9 cellular contexts compared by ENCODE assay signal in genomic region chr3:140922634-140923033, GRCh38. TPM values are rescaled to one million over a fixed set of nuclear protein-coding genes. Genes with fewer than 3 reads are reported as not detected.
DNase-seq lines count a peak whose midpoint lies in the region; ATAC-seq, FAIRE-seq and TF ChIP-seq lines count a peak whose summit lies in the region.
"Had no signal": no experiment of that assay in that cellular context is flagged by ENCODE, and none has a peak within 500 bp of the region (broad histone marks: within the 10 kb centered on the region; RNA-seq: fewer than 3 reads in every experiment).

No MANE protein-coding gene starts in this region.

- BruUV-seq in HepG2 (replicated peaks; lab: Mats Ljungman, UMichigan): no TSS peak

- H3K9ac ChIP-seq in HepG2 (ENCODE audit: insufficient read depth, low read depth, low read length): no peak overlapping the region

- no peaks in the 10 kb centered on the region for H4K20me1 ChIP-seq in HepG2 (ENCODE audit: insufficient read depth, low read length)

- H3K4me1 ChIP-seq in HepG2 (ENCODE audit: insufficient read depth, low read length): peaks cover 8% of the 10 kb centered on the region

- TF ChIP-seq EP300 in HepG2 (IDR thresholded peaks at IDR 0.05; ENCODE audit: low read depth in 2 of 2, low read length in 2 of 2) (no peak), HepG2 (CRISPR knock-in tag; IDR thresholded peaks at IDR 0.05; ENCODE audit: borderline replicate concordance) (no peak)

- H3K4me1 Mint-ChIP-seq in WTC11: no peaks in the 10 kb centered on the region

- CTCF ChIA-PET in WTC11 (lab: Charles Lee) (interaction anchor here (0.5 to 1.6 kb wide), 19 partner anchors 9 to 333 kb away, joined by 3 to 10 read pairs (median 4); partner anchors contain the start of genes PXYLP1 and SLC25A36), HepG2 (lab: Yijun Ruan, JAX; ENCODE audit: low intra/inter-chr PET ratio, low total read pairs) (interaction anchor here (0.7 to 2.0 kb wide), 3 partner anchors 50 to 270 kb away, joined by 3 to 12 read pairs (median 6); no protein-coding TSS in a partner anchor)

- peak; percentile 32 for FAIRE-seq in HepG2 (lab: Jason Lieb, UNC)

- H3K9me3 Mint-ChIP-seq in WTC11: peaks cover 8% of the 10 kb centered on the region

- H3K4me3 ChIP-seq in HFF-Myc (replicated peaks; ENCODE audit: low read depth, low read length) (no peak overlapping the region), HepG2 (replicated peaks in 1 of 3; ENCODE audit: insufficient read depth in 1 of 3, low read depth in 2 of 3, low read length in 3 of 3) (no peak overlapping the region)

- DNase-seq in COLO829 (ENCODE audit: low spot score): peak; percentile 68
- no peak for DNase-seq in HFF-Myc (ENCODE audit: extremely low read depth, low read depth)
- DNase-seq in WTC11 (ENCODE audit: low spot score): no peak
- DNase-seq in HepG2 (ENCODE audit: low spot score): no peak
- DNase-seq in DMS79 (lab: John Stamatoyannopoulos, UW): no peak
- DNase-seq in superior temporal gyrus (ENCODE audit: extremely low spot score): no peak
- DNase-seq: activated CD4-positive, alpha-beta T cell treated with anti-CD3 and anti-CD28 coated beads for 1 hour had no signal

- 0% methylated on average over 1 of the region's 1 CpG for WGBS in HepG2 (ENCODE audit: low lambda C conversion rate)

- ATAC-seq in WTC11 (peak; percentile 92), HepG2 (peak; percentile 82), GM21447 (IDR thresholded peaks at IDR 0.05; ENCODE audit: unreplicated experiment) (no peak), HG03280 (IDR thresholded peaks at IDR 0.05; ENCODE audit: unreplicated experiment) (no peak)

- intact Hi-C loops in HepG2 (cut with micrococcal nuclease; ENCODE audit: unreplicated experiment): loop anchor here (1.0 to 2.0 kb wide), 2 partner anchors 51 to 78 kb away; no protein-coding TSS in a partner anchor

- H3K36me3 ChIP-seq in HepG2 (replicated peaks in 1 of 2; ENCODE audit: control insufficient read depth in 1 of 2, insufficient read depth in 2 of 2, low read length in 2 of 2): no peaks in the 10 kb centered on the region

- H3K36me3 Mint-ChIP-seq in WTC11: no peaks in the 10 kb centered on the region

- POLR2A ChIA-PET in WTC11 (lab: Charles Lee): no interaction called here
- POLR2A ChIA-PET in HepG2 (lab: Yijun Ruan, JAX): no interaction called here

- TF ChIP-seq CTCF in HFF-Myc (IDR thresholded peaks at IDR 0.05; ENCODE audit: low read depth, low read length, missing control alignments) (peak; percentile 45), WTC11 (IDR thresholded peaks at IDR 0.05) (no peak; the same call in 1 of the 2 replicates), HepG2 (CRISPR knock-in tag; IDR thresholded peaks at IDR 0.05) (peak; percentile 42)

- no peak overlapping the region for H3K27ac Mint-ChIP-seq in WTC11

- H3K4me2 ChIP-seq in HepG2 (ENCODE audit: low read depth, low read length): no peak overlapping the region

- in situ Hi-C loops in HepG2 (cut with HindIII; ENCODE audit: extremely low pct_ligation_motif_present, low pct_unique_long_range_greater_than_20kb): loop anchor here (10.0 kb wide), 1 partner anchor 52 kb away; no protein-coding TSS in a partner anchor

- H2AFZ ChIP-seq in HepG2 (ENCODE audit: low read length): no peak overlapping the region

- H3K27me3 ChIP-seq in HepG2 (ENCODE audit: control insufficient read depth in 1 of 2, insufficient read depth in 2 of 2, low read length in 2 of 2): 0 out of 5 replicates have a peak, but pooled peaks cover 0 to under 1% of the 10 kb centered on the region in 2 experiments

- no peak for TF ChIP-seq RAD21 in HepG2 (CRISPR knock-in tag; IDR thresholded peaks at IDR 0.05)

- peaks cover 17% of the 10 kb centered on the region for H3K27me3 Mint-ChIP-seq in WTC11 (ENCODE audit: low read depth)

- H3K4me3 Mint-ChIP-seq in WTC11: no peak overlapping the region

- H3K27ac ChIP-seq in HepG2 (ENCODE audit: extremely low read length, insufficient read depth, low read length): no peak overlapping the region

- no peak for TF ChIP-seq POLR2A in HepG2 (IDR thresholded peaks at IDR 0.05; ENCODE audit: insufficient read depth in 1 of 2, low read depth in 2 of 2, low read length in 2 of 2)

- H3K9me3 ChIP-seq in HepG2 (ENCODE audit: low read length): no peaks in the 10 kb centered on the region

- no peaks in the 10 kb centered on the region for H3K79me2 ChIP-seq in HepG2 (ENCODE audit: insufficient read depth, low read length)

TF ChIP-seq in WTC11, 78 proteins besides CTCF, POLR2A, EP300 and RAD21 (continues in another document):
- TF ChIP-seq NR1H2 (CRISPR knock-in tag; IDR thresholded peaks at IDR 0.05) (no peak), NFYB (CRISPR knock-in tag; conservative IDR thresholded peaks at IDR 0.05; ENCODE audit: low read depth) (no peak), FOXP1 (CRISPR knock-in tag; IDR thresholded peaks at IDR 0.05; ENCODE audit: borderline replicate concordance) (no peak)

TF ChIP-seq in HepG2, 621 proteins besides CTCF, POLR2A, EP300 and RAD21:
- TF ChIP-seq ZNF232 (CRISPR knock-in tag; IDR thresholded peaks at IDR 0.05; ENCODE audit: borderline replicate concordance) (no peak), RFXAP (CRISPR knock-in tag; IDR thresholded peaks at IDR 0.05; ENCODE audit: borderline replicate concordance) (no peak), ZBTB43 (CRISPR knock-in tag; conservative IDR thresholded peaks at IDR 0.05) (no peak), STAG1 (CRISPR knock-in tag; IDR thresholded peaks at IDR 0.05) (peak; percentile 56), HMGXB4 (CRISPR knock-in tag; IDR thresholded peaks at IDR 0.05; ENCODE audit: borderline replicate concordance in 1 of 2, low read depth in 1 of 2) (no peak), TCF7L2 (IDR thresholded peaks at IDR 0.05; ENCODE audit: low read depth, low read length) (no peak), SMC3 (IDR thresholded peaks at IDR 0.05; ENCODE audit: low read length) (peak; percentile 32; the same call in 1 of the 2 replicates)

RNA-seq across cellular contexts. Expression of gene SLC25A36, which starts 19.0 kb away (rescaled TPM):
- 78.4 to 83.6 TPM (median 83.0 TPM) in 3 replicates for total RNA-seq in WTC11 (2021)
- total RNA-seq in HepG2 (2016; rRNA removed; fragmentation: Illumina TruSeq; extraction: Trizol): 30.6 and 34.6 TPM in 2 replicates
- 9.3 and 10.0 TPM in 2 replicates for total RNA-seq in HepG2 (2016; cell fraction: cytosol; rRNA removed; fragmentation: Illumina TruSeq; extraction: Trizol; ENCODE audit: low read depth)
- total RNA-seq in HepG2 (2016; cell fraction: insoluble cytoplasmic fraction; rRNA removed; fragmentation: Illumina TruSeq; extraction: Trizol): 31.1 and 38.4 TPM in 2 replicates
- 27.8 and 28.9 TPM in 2 replicates for total RNA-seq in HepG2 (2016; cell fraction: membrane; rRNA removed; fragmentation: Illumina TruSeq; extraction: Trizol)
- 104 and 106 TPM in 2 replicates for total RNA-seq in HepG2 (2016; cell fraction: nucleus; rRNA removed; fragmentation: Illumina TruSeq; extraction: Trizol)
- polyA plus RNA-seq in HepG2 (2011; rRNA removed): 65.9 and 85.6 TPM in 2 replicates
- 21.5 and 30.1 TPM in 2 replicates for polyA plus RNA-seq in HepG2 (2011; cell fraction: cytosol; rRNA removed)
- polyA plus RNA-seq in HepG2 (2011; cell fraction: nucleus; rRNA removed): 95.3 and 126 TPM in 2 replicates
- polyA plus RNA-seq in HepG2 (2012): 58.4 and 60.7 TPM in 2 replicates
- 3.1 and 3.8 TPM in 2 replicates for polyA plus RNA-seq in HepG2 (2016; cell fraction: cytosol; fragmentation: Illumina TruSeq; extraction: Trizol; ENCODE audit: low read depth)
- 28.8 and 29.2 TPM in 2 replicates for polyA plus RNA-seq in HepG2 (2016; cell fraction: insoluble cytoplasmic fraction; fragmentation: Illumina TruSeq; extraction: Trizol; ENCODE audit: low read depth)
- polyA plus RNA-seq in HepG2 (2016; cell fraction: membrane; fragmentation: Illumina TruSeq; extraction: Trizol; ENCODE audit: low read depth): 9.1 and 10.2 TPM in 2 replicates
- polyA plus RNA-seq in HepG2 (2016; cell fraction: nucleus; fragmentation: Illumina TruSeq; extraction: Trizol; ENCODE audit: insufficient read depth, low read depth): 125 and 132 TPM in 2 replicates
- 36.1 and 65.1 TPM in 2 replicates for polyA minus RNA-seq in HepG2 (2011; rRNA and poly(A)+ RNA removed; ENCODE audit: low replicate concordance)
- polyA minus RNA-seq in HepG2 (2011; cell fraction: cytosol; rRNA and poly(A)+ RNA removed): 42.8 and 49.8 TPM in 2 replicates
- 350 and 400 TPM in 2 replicates for polyA minus RNA-seq in HepG2 (2011; cell fraction: nucleus; rRNA and poly(A)+ RNA removed)

Comparison
In these comparisons a context has a peak if more than half of its experiments do, and no peak if none do; other contexts are left out.
1. ATAC-seq: peak in WTC11 (single experiment) and HepG2 (single experiment); none in GM21447 (single experiment) and HG03280 (single experiment).